Comparison of ENCODE assay signal across 8 cellular contexts in genomic region chr11:12043959-12044772, GRCh38. TPM values are rescaled to one million over a fixed set of nuclear protein-coding genes. Genes with fewer than 3 reads are reported as not detected.
A peak's percentile ranks its signal among the peaks of the same experiment; 100 is the strongest.
DNase-seq lines count a peak whose midpoint lies in the region; ATAC-seq lines count a peak whose summit lies in the region.

No MANE protein-coding gene starts in this region.

- ATAC-seq in HG03045 (IDR thresholded peaks at IDR 0.05; ENCODE audit: unreplicated experiment), result peak; percentile 60
- ATAC-seq in memory B cell (ENCODE audit: low read depth), result peak; percentile 73

- no peaks in the 10 kb centered on the region for H3K9me3 Mint-ChIP-seq in activated CD4-positive, alpha-beta memory T cell treated with anti-CD3 and anti-CD28 coated beads for 36 hours
- no peaks in the 10 kb centered on the region for H3K9me3 Mint-ChIP-seq in memory B cell

- no peaks in the 10 kb centered on the region for H3K36me3 Mint-ChIP-seq in activated CD4-positive, alpha-beta memory T cell treated with anti-CD3 and anti-CD28 coated beads for 36 hours
- no peaks in the 10 kb centered on the region for H3K36me3 Mint-ChIP-seq in memory B cell

- intact Hi-C loops in activated CD4-positive, alpha-beta memory T cell treated with anti-CD3 and anti-CD28 coated beads for 36 hours (cut with micrococcal nuclease), result loop anchor here (1.0 kb wide), 1 partner anchor 245 kb away; no protein-coding TSS in a partner anchor

- POLR2A ChIA-PET in activated CD4-positive, alpha-beta memory T cell treated with anti-CD3 and anti-CD28 coated beads for 36 hours (lab: Charles Lee), result interaction anchor here (1.8 kb wide), 1 partner anchor 238 kb away, joined by 6 read pairs; no protein-coding TSS in a partner anchor

- H3K4me1 Mint-ChIP-seq in activated CD4-positive, alpha-beta memory T cell treated with anti-CD3 and anti-CD28 coated beads for 36 hours (ENCODE audit: low read depth), result peaks cover 4% of the 10 kb centered on the region
- no peaks in the 10 kb centered on the region for H3K4me1 Mint-ChIP-seq in memory B cell

- DNase-seq in NK-92 treated with Interleukin-12 subunit alpha and Interleukin-12 subunit beta, amount 100 ng/mL, for 24 hours (lab: John Stamatoyannopoulos, UW), result peak; percentile 24
- DNase-seq in NK-92 (lab: John Stamatoyannopoulos, UW; ENCODE audit: unreplicated experiment), result no peak
- DNase-seq in NCI-H460 (ENCODE audit: extremely low read depth, low read depth), result peak; percentile 46
- peak; percentile 76 for DNase-seq in activated CD4-positive, alpha-beta memory T cell treated with anti-CD3 and anti-CD28 coated beads for 36 hours
- peak; percentile 45 for DNase-seq in effector CD8-positive, alpha-beta T cell (lab: John Stamatoyannopoulos, UW)
- peak; percentile 39 to 53 for DNase-seq in memory B cell (ENCODE audit: low spot score in 2 of 2)
- DNase-seq in stimulated activated CD8-positive, alpha-beta memory T cell treated with anti-CD3 and anti-CD28 coated beads, Interleukin-12 subunit alpha, Interleukin-12 subunit beta, amount 100 ng/mL, for 1 hour (ENCODE audit: low read depth), result peak; percentile 33

- H3K4me3 Mint-ChIP-seq in activated CD4-positive, alpha-beta memory T cell treated with anti-CD3 and anti-CD28 coated beads for 36 hours, result no peak overlapping the region
- no peak overlapping the region for H3K4me3 Mint-ChIP-seq in memory B cell

- peaks cover 1% of the 10 kb centered on the region for H3K27me3 Mint-ChIP-seq in activated CD4-positive, alpha-beta memory T cell treated with anti-CD3 and anti-CD28 coated beads for 36 hours
- peaks cover 6% of the 10 kb centered on the region for H3K27me3 Mint-ChIP-seq in memory B cell

- H3K27ac Mint-ChIP-seq in activated CD4-positive, alpha-beta memory T cell treated with anti-CD3 and anti-CD28 coated beads for 36 hours, result no peak overlapping the region
- no peak overlapping the region for H3K27ac Mint-ChIP-seq in memory B cell

- CTCF ChIA-PET in activated CD4-positive, alpha-beta memory T cell treated with anti-CD3 and anti-CD28 coated beads for 36 hours (lab: Charles Lee), result interaction anchor here (0.5 to 15.9 kb wide), 40 partner anchors 10 to 1016 kb away, joined by 3 to 418 read pairs (median 3); partner anchors contain the start of gene DKK3

RNA-seq across cellular contexts. Expression of gene DKK3, which starts 35.7 kb away (rescaled TPM):
- total RNA-seq in NCI-H460 (2014; rRNA removed; shearing (Covaris generic)), result 0.74 TPM in 1 of 2 replicates, not detected in the other
- 0.45 TPM in 1 of 2 replicates, not detected in the other for polyA plus RNA-seq in NCI-H460 (2014; cell fraction: nucleus; rRNA removed)
- total RNA-seq in activated CD4-positive, alpha-beta memory T cell treated with anti-CD3 and anti-CD28 coated beads for 36 hours, result not detected
